ENCODE assay signal across 20 cellular contexts in genomic region chr15:98369081-98369716, GRCh38.
DNase-seq lines count a peak whose midpoint lies in the region; ATAC-seq and TF ChIP-seq lines count a peak whose summit lies in the region.
"Had no signal": no experiment of that assay in that cellular context is flagged by ENCODE, and none has a peak within 500 bp of the region (broad histone marks: within the 10 kb centered on the region; RNA-seq: fewer than 3 reads in every experiment).

No MANE protein-coding gene starts in this region.

- no peak for TF ChIP-seq POLR2A in esophagus muscularis mucosa (IDR thresholded peaks at IDR 0.05; ENCODE audit: low read depth)

- no peak overlapping the region for H3K4me3 ChIP-seq in esophagus muscularis mucosa
- H3K4me3 ChIP-seq in left ventricle myocardium inferior = no peak overlapping the region
- H3K4me3 ChIP-seq: PC-9, SJSA1 had no signal

- intact Hi-C loops in esophagus muscularis mucosa (cut with DNase I) (no loop called here), left ventricle myocardium inferior (cut with micrococcal nuclease) (no loop called here)
- intact Hi-C loops in activated CD4-positive, alpha-beta memory T cell treated with anti-CD3 and anti-CD28 coated beads for 36 hours (cut with micrococcal nuclease) = no loop called here

- no peaks in the 10 kb centered on the region for H3K4me1 Mint-ChIP-seq in osteocyte (ENCODE audit: unreplicated experiment)
- no peaks in the 10 kb centered on the region for H3K4me1 Mint-ChIP-seq in activated CD4-positive, alpha-beta memory T cell treated with anti-CD3 and anti-CD28 coated beads for 36 hours (ENCODE audit: low read depth)
- no peaks in the 10 kb centered on the region for H3K4me1 Mint-ChIP-seq in activated CD8-positive, alpha-beta memory T cell treated with anti-CD3 and anti-CD28 coated beads, Interleukin-2, amount 10 ng/mL, durations not matched to agents 7 days and 5 days
- H3K4me1 Mint-ChIP-seq: CD4-positive, CD25-positive, alpha-beta regulatory T cell had no signal

- no peak overlapping the region for H3K4me3 Mint-ChIP-seq in osteocyte (ENCODE audit: unreplicated experiment)
- no peak overlapping the region for H3K4me3 Mint-ChIP-seq in activated CD4-positive, alpha-beta memory T cell treated with anti-CD3 and anti-CD28 coated beads for 36 hours
- H3K4me3 Mint-ChIP-seq in activated CD8-positive, alpha-beta memory T cell treated with anti-CD3 and anti-CD28 coated beads, Interleukin-2, amount 10 ng/mL, durations not matched to agents 7 days and 5 days = no peak overlapping the region
- H3K4me3 Mint-ChIP-seq: CD4-positive, CD25-positive, alpha-beta regulatory T cell; HFFc6 had no signal

- no peaks in the 10 kb centered on the region for H3K36me3 ChIP-seq in esophagus muscularis mucosa
- no peaks in the 10 kb centered on the region for H3K36me3 ChIP-seq in left ventricle myocardium inferior
- H3K36me3 ChIP-seq: SJSA1 had no signal

- no peak overlapping the region for H3K27ac Mint-ChIP-seq in osteocyte (ENCODE audit: unreplicated experiment)
- H3K27ac Mint-ChIP-seq in activated CD4-positive, alpha-beta memory T cell treated with anti-CD3 and anti-CD28 coated beads for 36 hours = no peak overlapping the region
- H3K27ac Mint-ChIP-seq in activated CD8-positive, alpha-beta memory T cell treated with anti-CD3 and anti-CD28 coated beads, Interleukin-2, amount 10 ng/mL, durations not matched to agents 7 days and 5 days = no peak overlapping the region
- H3K27ac Mint-ChIP-seq: HFFc6 had no signal

- CTCF ChIA-PET in activated CD4-positive, alpha-beta memory T cell treated with anti-CD3 and anti-CD28 coated beads for 36 hours (lab: Charles Lee) = interaction anchor here (1.3 to 1.4 kb wide), 2 partner anchors 53 to 57 kb away, joined by 4 to 5 read pairs; no protein-coding TSS in a partner anchor
- CTCF ChIA-PET in activated CD8-positive, alpha-beta memory T cell treated with anti-CD3 and anti-CD28 coated beads, Interleukin-2, amount 10 ng/mL, durations not matched to agents 7 days and 5 days (lab: Charles Lee) = no interaction called here

- TF ChIP-seq CTCF in esophagus muscularis mucosa (IDR thresholded peaks at IDR 0.05) (no peak), left ventricle myocardium inferior (IDR thresholded peaks at IDR 0.05; ENCODE audit: borderline replicate concordance) (no peak), osteocyte (IDR thresholded peaks at IDR 0.05) (no peak)

- no peaks in the 10 kb centered on the region for H3K27me3 Mint-ChIP-seq in osteocyte (ENCODE audit: unreplicated experiment)
- H3K27me3 Mint-ChIP-seq in activated CD4-positive, alpha-beta memory T cell treated with anti-CD3 and anti-CD28 coated beads for 36 hours = peaks cover 3% of the 10 kb centered on the region
- no peaks in the 10 kb centered on the region for H3K27me3 Mint-ChIP-seq in activated CD8-positive, alpha-beta memory T cell treated with anti-CD3 and anti-CD28 coated beads, Interleukin-2, amount 10 ng/mL, durations not matched to agents 7 days and 5 days
- H3K27me3 Mint-ChIP-seq: CD4-positive, CD25-positive, alpha-beta regulatory T cell had no signal

- no peak for DNase-seq in esophagus muscularis mucosa (ENCODE audit: extremely low spot score)
- DNase-seq in left ventricle myocardium inferior = no peak
- peak; percentile 51 for DNase-seq in osteocyte (ENCODE audit: extremely low spot score, unreplicated experiment)
- DNase-seq in ureter (ENCODE audit: low spot score) = peak; percentile 36
- DNase-seq in activated CD4-positive, alpha-beta memory T cell treated with anti-CD3 and anti-CD28 coated beads for 36 hours = no peak
- no peak for DNase-seq in activated CD8-positive, alpha-beta memory T cell treated with anti-CD3 and anti-CD28 coated beads, Interleukin-2, amount 10 ng/mL, durations not matched to agents 7 days and 5 days
- DNase-seq in SW 1271 (lab: John Stamatoyannopoulos, UW) = no peak
- DNase-seq: CD4-positive, CD25-positive, alpha-beta regulatory T cell; DMS79; H7; HFFc6; KBM-7; NCI-H1092 treated with DMSO at 0.1 percent for 48 hours; NCI-H2029 treated with DMSO at 0.1 percent for 48 hours; NCI-H226; NCI-H510A treated with DMSO at 0.1 percent for 48 hours; NCI-H748 treated with DMSO at 0.1 percent for 48 hours; PC-9 had no signal

- no peak for TF ChIP-seq EP300 in esophagus muscularis mucosa (IDR thresholded peaks at IDR 0.05)

- H3K4me1 ChIP-seq in esophagus muscularis mucosa (peaks cover 0 to 20% (median 16%) of the 10 kb centered on the region in 4 donors), left ventricle myocardium inferior (no peaks in the 10 kb centered on the region)
- H3K4me1 ChIP-seq: SJSA1 had no signal

- ATAC-seq in GM19463 (IDR thresholded peaks at IDR 0.05; ENCODE audit: unreplicated experiment) = no peak
- no peak for ATAC-seq in activated CD8-positive, alpha-beta memory T cell treated with anti-CD3 and anti-CD28 coated beads, Interleukin-2, amount 10 ng/mL, durations not matched to agents 7 days and 5 days

- POLR2A ChIA-PET in activated CD4-positive, alpha-beta memory T cell treated with anti-CD3 and anti-CD28 coated beads for 36 hours (lab: Charles Lee) = no interaction called here

- H3K36me3 Mint-ChIP-seq in osteocyte (ENCODE audit: unreplicated experiment) = no peaks in the 10 kb centered on the region
- H3K36me3 Mint-ChIP-seq in activated CD4-positive, alpha-beta memory T cell treated with anti-CD3 and anti-CD28 coated beads for 36 hours = no peaks in the 10 kb centered on the region
- no peaks in the 10 kb centered on the region for H3K36me3 Mint-ChIP-seq in activated CD8-positive, alpha-beta memory T cell treated with anti-CD3 and anti-CD28 coated beads, Interleukin-2, amount 10 ng/mL, durations not matched to agents 7 days and 5 days
- H3K36me3 Mint-ChIP-seq: CD4-positive, CD25-positive, alpha-beta regulatory T cell had no signal

- no peaks in the 10 kb centered on the region for H3K9me3 Mint-ChIP-seq in osteocyte (ENCODE audit: unreplicated experiment)
- no peaks in the 10 kb centered on the region for H3K9me3 Mint-ChIP-seq in activated CD4-positive, alpha-beta memory T cell treated with anti-CD3 and anti-CD28 coated beads for 36 hours
- H3K9me3 Mint-ChIP-seq in activated CD8-positive, alpha-beta memory T cell treated with anti-CD3 and anti-CD28 coated beads, Interleukin-2, amount 10 ng/mL, durations not matched to agents 7 days and 5 days (ENCODE audit: low read depth) = no peaks in the 10 kb centered on the region

- H3K27ac ChIP-seq in esophagus muscularis mucosa (replicated peaks in 1 of 4) (peak overlapping the region; percentile 13 to 59 (median 55)), left ventricle myocardium inferior (replicated peaks) (peak overlapping the region; percentile 19)
- H3K27ac ChIP-seq: PC-9, SJSA1 had no signal

- no peaks in the 10 kb centered on the region for H3K9me3 ChIP-seq in esophagus muscularis mucosa
- no peaks in the 10 kb centered on the region for H3K9me3 ChIP-seq in left ventricle myocardium inferior (replicated peaks)
- H3K9me3 ChIP-seq: SJSA1 had no signal

- H3K27me3 ChIP-seq in esophagus muscularis mucosa (no peaks in the 10 kb centered on the region), left ventricle myocardium inferior (ENCODE audit: low read depth) (peaks cover 40% of the 10 kb centered on the region)
- H3K27me3 ChIP-seq: SJSA1 had no signal

- WGBS in esophagus muscularis mucosa = 36% methylated on average over 3 of the region's 3 CpGs

Comparison
In these comparisons a context has a peak if more than half of its experiments do, and no peak if none do; other contexts are left out.
1. DNase-seq: peak in osteocyte (single experiment) and ureter (single experiment); none in esophagus muscularis mucosa (single experiment), left ventricle myocardium inferior (single experiment), activated CD4-positive, alpha-beta memory T cell treated with anti-CD3 and anti-CD28 coated beads for 36 hours (single experiment), activated CD8-positive, alpha-beta memory T cell treated with anti-CD3 and anti-CD28 coated beads, Interleukin-2, amount 10 ng/mL, durations not matched to agents 7 days and 5 days (single experiment) and SW 1271 (0 of 2).